In the genomic region with DNA sequence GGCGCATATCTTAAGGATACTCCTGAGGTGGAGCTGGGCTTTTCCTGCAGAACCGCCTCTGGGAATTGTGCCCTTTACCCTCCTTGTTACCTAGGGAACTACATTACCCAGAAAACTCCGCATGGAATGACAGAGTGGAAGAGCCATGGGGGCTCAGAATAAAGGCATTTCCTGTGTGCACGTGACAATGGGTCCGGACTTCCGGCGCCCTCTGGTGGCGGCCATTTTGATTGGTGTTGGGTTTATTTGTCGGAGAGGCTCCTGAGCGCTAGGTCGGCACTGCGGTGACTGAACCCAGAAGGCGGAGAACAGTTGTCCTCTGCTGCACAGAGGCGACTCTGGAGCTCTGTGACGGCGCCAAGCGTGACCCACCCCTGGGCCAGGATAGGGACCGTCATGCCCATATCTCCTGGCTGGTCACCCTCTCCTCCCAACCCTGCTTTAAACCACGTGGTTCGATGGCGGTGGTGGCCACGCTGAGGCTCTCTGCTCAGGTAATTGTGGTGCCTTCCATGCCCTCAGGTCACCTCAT, we compare ENCODE assay signal across 8 cellular contexts. TPM values are rescaled to one million over a fixed set of nuclear protein-coding genes. Genes with fewer than 3 reads are reported as not detected.
DNase-seq lines count a peak whose midpoint lies in the region; ATAC-seq and TF ChIP-seq lines count a peak whose summit lies in the region.

A gene (plus strand): TSS at position 229 of the 532 bp plus-strand sequence. CDS start 230 bp downstream, at position 459.

- H3K27ac ChIP-seq in foreskin keratinocyte (peak within 1 kb of the TSS; percentile 54), transverse colon (peak within 1 kb of the TSS in 3 of 4 donors; percentile 31 to 69 (median 46))

- TF ChIP-seq POLR2A in transverse colon (IDR thresholded peaks at IDR 0.05): no peak

- peak within 1 kb of the TSS; percentile 11 to 39 (median 16) for H3K4me3 ChIP-seq in transverse colon

- DNase-seq in C1 segment of cervical spinal cord (lab: John Stamatoyannopoulos, UW): peak in 12 of 14 donors; percentile 5 to 89 (median 23)
- peak; percentile 25 for DNase-seq in M059J (ENCODE audit: low read depth)
- DNase-seq in activated T-helper 2 cell treated with anti-CD3 and anti-CD28 coated beads, Interferon-gamma antibody, Interleukin-2, Interleukin-4, amounts not matched to agents 10 μg/mL and 5 μg/mL and 100 μg/mL, durations not matched to agents 14 hours and 24 hours and 36 hours (ENCODE audit: low spot score): no peak
- DNase-seq in foreskin keratinocyte: peak; percentile 68 to 83
- peak; percentile 8 for DNase-seq in naive B cell
- DNase-seq in transverse colon: peak; percentile 64
- no peak for DNase-seq in NCI-H1048 (lab: John Stamatoyannopoulos, UW)

- no peak within 1 kb of the TSS for H3K4me3 Mint-ChIP-seq in activated T-helper 2 cell treated with anti-CD3 and anti-CD28 coated beads, Interferon-gamma antibody, Interleukin-2, Interleukin-4, amounts not matched to agents 10 μg/mL and 5 μg/mL and 100 μg/mL, durations not matched to agents 14 hours and 24 hours and 36 hours (ENCODE audit: low read depth)
- no peak within 1 kb of the TSS for H3K4me3 Mint-ChIP-seq in naive B cell

- intact Hi-C loops in activated T-helper 2 cell treated with anti-CD3 and anti-CD28 coated beads, Interferon-gamma antibody, Interleukin-2, Interleukin-4, amounts not matched to agents 10 μg/mL and 5 μg/mL and 100 μg/mL, durations not matched to agents 14 hours and 24 hours and 36 hours (cut with micrococcal nuclease): no loop called here
- intact Hi-C loops in transverse colon (cut with DNase I; ENCODE audit: low total_unique reads): no loop called here

- H3K27me3 Mint-ChIP-seq in activated T-helper 2 cell treated with anti-CD3 and anti-CD28 coated beads, Interferon-gamma antibody, Interleukin-2, Interleukin-4, amounts not matched to agents 10 μg/mL and 5 μg/mL and 100 μg/mL, durations not matched to agents 14 hours and 24 hours and 36 hours (ENCODE audit: low read depth): no peaks in the 10 kb centered on the region
- H3K27me3 Mint-ChIP-seq in naive B cell: no peaks in the 10 kb centered on the region

- H3K9me3 ChIP-seq in transverse colon: no peaks in the 10 kb centered on the region

- no peak within 1 kb of the TSS for H3K27ac Mint-ChIP-seq in activated T-helper 2 cell treated with anti-CD3 and anti-CD28 coated beads, Interferon-gamma antibody, Interleukin-2, Interleukin-4, amounts not matched to agents 10 μg/mL and 5 μg/mL and 100 μg/mL, durations not matched to agents 14 hours and 24 hours and 36 hours
- peak within 1 kb of the TSS in 4 of 6 donors; percentile 12 to 76 (median 60) for H3K27ac Mint-ChIP-seq in naive B cell

- in situ Hi-C loops in transverse colon (cut with MboI; ENCODE audit: low pct_ligation_motif_present in 1 of 4, low pct_unique_long_range_greater_than_20kb in 1 of 4, low sequenced_read_pairs in 3 of 4): no loop called here

- H3K36me3 Mint-ChIP-seq in activated T-helper 2 cell treated with anti-CD3 and anti-CD28 coated beads, Interferon-gamma antibody, Interleukin-2, Interleukin-4, amounts not matched to agents 10 μg/mL and 5 μg/mL and 100 μg/mL, durations not matched to agents 14 hours and 24 hours and 36 hours (ENCODE audit: low read depth): peaks cover 58% of the 10 kb centered on the region
- H3K36me3 Mint-ChIP-seq in naive B cell: no peaks in the 10 kb centered on the region

- TF ChIP-seq EP300 in transverse colon (IDR thresholded peaks at IDR 0.05; ENCODE audit: low read depth): no peak

- no peaks in the 10 kb centered on the region for H3K36me3 ChIP-seq in transverse colon

- H3K4me1 Mint-ChIP-seq in activated T-helper 2 cell treated with anti-CD3 and anti-CD28 coated beads, Interferon-gamma antibody, Interleukin-2, Interleukin-4, amounts not matched to agents 10 μg/mL and 5 μg/mL and 100 μg/mL, durations not matched to agents 14 hours and 24 hours and 36 hours (ENCODE audit: low read depth): peaks cover 4% of the 10 kb centered on the region
- peaks cover 19 to 27% (median 20%) of the 10 kb centered on the region in 3 donors for H3K4me1 Mint-ChIP-seq in naive B cell

- TF ChIP-seq CTCF in foreskin keratinocyte (conservative IDR thresholded peaks at IDR 0.05): peak; percentile 64
- TF ChIP-seq CTCF in transverse colon (IDR thresholded peaks at IDR 0.05): peak; percentile 32 to 50 (median 39)

- H3K27me3 ChIP-seq in foreskin keratinocyte (no peaks in the 10 kb centered on the region), transverse colon (no peaks in the 10 kb centered on the region)

- 61% methylated on average over 22 of the region's 22 CpGs; no CpG with 5 or more reads in 1 of the 2 donors for WGBS in transverse colon (ENCODE audit: low coverage in 1 of 2), 2 donors

- H3K4me1 ChIP-seq in foreskin keratinocyte (peaks cover 6% of the 10 kb centered on the region), transverse colon (peaks cover 0 to 5% (median 0%) of the 10 kb centered on the region in 4 donors)

- peak; percentile 90 for ATAC-seq in foreskin keratinocyte
- ATAC-seq in naive B cell (ENCODE audit: low read depth in 2 of 2): peak in 1 of 2 donors; percentile 67
- no peak for ATAC-seq in HG03045 (IDR thresholded peaks at IDR 0.05; ENCODE audit: unreplicated experiment)

- peaks cover 3% of the 10 kb centered on the region for H3K9me3 Mint-ChIP-seq in activated T-helper 2 cell treated with anti-CD3 and anti-CD28 coated beads, Interferon-gamma antibody, Interleukin-2, Interleukin-4, amounts not matched to agents 10 μg/mL and 5 μg/mL and 100 μg/mL, durations not matched to agents 14 hours and 24 hours and 36 hours
- no peaks in the 10 kb centered on the region for H3K9me3 Mint-ChIP-seq in naive B cell

RNA-seq across cellular contexts. Expression of the gene that starts here (rescaled TPM):
- total RNA-seq in M059J (2014; rRNA removed; shearing (Covaris generic)): 8.3 and 8.5 TPM in 2 replicates
- 20.8 and 21.3 TPM in 2 replicates for total RNA-seq in activated T-helper 2 cell treated with anti-CD3 and anti-CD28 coated beads, Interferon-gamma antibody, Interleukin-2, Interleukin-4, amounts not matched to agents 10 μg/mL and 5 μg/mL and 100 μg/mL, durations not matched to agents 14 hours and 24 hours and 36 hours
- total RNA-seq in foreskin keratinocyte (22.4 and 26.0 TPM in 2 replicates), transverse colon (10 to 100 TPM; 16.1 to 34.4 (median 22.0) TPM)
- polyA plus RNA-seq in foreskin keratinocyte (3.9 and 4.4 TPM in 2 replicates), naive B cell (ENCODE audit: low read depth in 6 of 6) (1 to 10 TPM in 5 of 6 donors, not detected in 1; 1.3 to 3.0 (median 1.5) TPM)

Comparison
In these comparisons a context has a peak if more than half of its experiments do, and no peak if none do; other contexts are left out.
1. DNase-seq: peak in C1 segment of cervical spinal cord (12 of 14), M059J (single experiment), foreskin keratinocyte (2 of 2), naive B cell (single experiment) and transverse colon (single experiment); none in activated T-helper 2 cell treated with anti-CD3 and anti-CD28 coated beads, Interferon-gamma antibody, Interleukin-2, Interleukin-4, amounts not matched to agents 10 μg/mL and 5 μg/mL and 100 μg/mL, durations not matched to agents 14 hours and 24 hours and 36 hours (single experiment) and NCI-H1048 (single experiment).